22 cellular contexts compared by ENCODE assay signal in genomic region chr4:145231906-145232700, GRCh38. TPM values are rescaled to one million over a fixed set of nuclear protein-coding genes. Genes with fewer than 3 reads are reported as not detected.
A peak's percentile ranks its signal among the peaks of the same experiment; 100 is the strongest.
DNase-seq lines count a peak whose midpoint lies in the region; ATAC-seq, FAIRE-seq and TF ChIP-seq lines count a peak whose summit lies in the region.
"Had no signal": no experiment of that assay in that cellular context is flagged by ENCODE, and none has a peak within 500 bp of the region (broad histone marks: within the 10 kb centered on the region; RNA-seq: fewer than 3 reads in every experiment).

No MANE protein-coding gene starts in this region.

- WGBS in SK-N-SH (ENCODE audit: low lambda C conversion rate), result 22% methylated on average over 8 of the region's 8 CpGs

- DNase-seq in ELR (ENCODE audit: low read depth), result peak; percentile 31
- no peak for DNase-seq in SK-N-SH
- peak; percentile 59 for DNase-seq in endothelial cell of umbilical vein (ENCODE audit: low read depth, low spot score)
- DNase-seq in osteoblast (ENCODE audit: insufficient read length, low spot score, missing footprints), result peak; percentile 88
- DNase-seq in Caco-2, result no peak
- no peak for DNase-seq in stimulated activated CD4-positive, alpha-beta T cell treated with anti-CD3 and anti-CD28 coated beads, Interleukin-15, amount 100 ng/mL, for 24 hours
- DNase-seq in DMS114 treated with DMSO at 0.1 percent for 48 hours (lab: John Stamatoyannopoulos, UW; ENCODE audit: unreplicated experiment), result no peak
- DNase-seq: activated B cell treated with CpG ODN at 0.5 μM for 24 hours; activated CD4-positive, alpha-beta memory T cell treated with anti-CD3 and anti-CD28 coated beads, Interleukin-2, amount 10 ng/mL, durations not matched to agents 7 days and 5 days; activated naive CD4-positive, alpha-beta T cell treated with anti-CD3 and anti-CD28 coated beads for 36 hours; activated T-cell treated with anti-CD3 and anti-CD28 coated beads, Interleukin-2, amount 50 U/mL, for 1 hour; BE2C; GDM1; NCI-H187; NCI-H2227 treated with DMSO at 0.1 percent for 48 hours; occipital lobe; PC-9; thyroid gland had no signal

- dilution Hi-C loops in endothelial cell of umbilical vein (cut with MboI; ENCODE audit: extremely low pct_ligation_motif_present, low sequenced_read_pairs), result loop anchor here (25.0 kb wide), 1 partner anchor 230 kb away; no protein-coding TSS in a partner anchor

- no peak overlapping the region for H3K27ac Mint-ChIP-seq in Caco-2 (ENCODE audit: unreplicated experiment)
- H3K27ac Mint-ChIP-seq: activated B cell treated with CpG ODN at 0.5 μM for 24 hours; activated CD4-positive, alpha-beta memory T cell treated with anti-CD3 and anti-CD28 coated beads, Interleukin-2, amount 10 ng/mL, durations not matched to agents 7 days and 5 days; activated naive CD4-positive, alpha-beta T cell treated with anti-CD3 and anti-CD28 coated beads for 36 hours; stimulated activated memory B cell treated with anti-CD40 and anti-IgM and Interleukin-4, amounts not matched to agents 10 μg/mL and 1 μg/mL and 100 μg/mL, for 72 hours had no signal

- ATAC-seq in GM18498 (IDR thresholded peaks at IDR 0.05; ENCODE audit: unreplicated experiment), result no peak
- ATAC-seq: stimulated activated memory B cell treated with anti-CD40 and anti-IgM and Interleukin-4, amounts not matched to agents 10 μg/mL and 1 μg/mL and 100 μg/mL, for 72 hours had no signal

- no peak for TF ChIP-seq RAD21 in SK-N-SH (IDR thresholded peaks at IDR 0.05; ENCODE audit: low read length)

- H3K27me3 Mint-ChIP-seq in Caco-2 (ENCODE audit: insufficient read depth, unreplicated experiment), result peaks cover 6% of the 10 kb centered on the region
- H3K27me3 Mint-ChIP-seq: stimulated activated memory B cell treated with anti-CD40 and anti-IgM and Interleukin-4, amounts not matched to agents 10 μg/mL and 1 μg/mL and 100 μg/mL, for 72 hours had no signal

- TF ChIP-seq POLR2A in endothelial cell of umbilical vein (IDR thresholded peaks at IDR 0.05; ENCODE audit: low read depth, low read length), result no peak

- no peak for TF ChIP-seq CTCF in SK-N-SH (IDR thresholded peaks at IDR 0.05)
- no peak for TF ChIP-seq CTCF in endothelial cell of umbilical vein (IDR thresholded peaks at IDR 0.05; ENCODE audit: extremely low read depth in 1 of 2, insufficient read depth in 1 of 2, low read depth in 1 of 2, low read length in 2 of 2)
- no peak for TF ChIP-seq CTCF in osteoblast (IDR thresholded peaks at IDR 0.05; ENCODE audit: extremely low read depth, low read depth, low read length)
- TF ChIP-seq CTCF in Caco-2 (IDR thresholded peaks at IDR 0.05; ENCODE audit: insufficient read depth in 1 of 2, low read depth in 1 of 2, low read length in 1 of 2, severe bottlenecking in 1 of 2, unreplicated experiment in 1 of 2), result no peak

- H3K4me3 Mint-ChIP-seq in Caco-2 (ENCODE audit: unreplicated experiment), result no peak overlapping the region
- H3K4me3 Mint-ChIP-seq: activated B cell treated with CpG ODN at 0.5 μM for 24 hours; activated CD4-positive, alpha-beta memory T cell treated with anti-CD3 and anti-CD28 coated beads, Interleukin-2, amount 10 ng/mL, durations not matched to agents 7 days and 5 days; activated naive CD4-positive, alpha-beta T cell treated with anti-CD3 and anti-CD28 coated beads for 36 hours; stimulated activated memory B cell treated with anti-CD40 and anti-IgM and Interleukin-4, amounts not matched to agents 10 μg/mL and 1 μg/mL and 100 μg/mL, for 72 hours had no signal

- no peaks in the 10 kb centered on the region for H3K4me1 Mint-ChIP-seq in Caco-2 (ENCODE audit: low read depth, unreplicated experiment)
- H3K4me1 Mint-ChIP-seq: activated B cell treated with CpG ODN at 0.5 μM for 24 hours; activated CD4-positive, alpha-beta memory T cell treated with anti-CD3 and anti-CD28 coated beads, Interleukin-2, amount 10 ng/mL, durations not matched to agents 7 days and 5 days; stimulated activated memory B cell treated with anti-CD40 and anti-IgM and Interleukin-4, amounts not matched to agents 10 μg/mL and 1 μg/mL and 100 μg/mL, for 72 hours had no signal

- H3K4me3 ChIP-seq in SK-N-SH (ENCODE audit: low read depth in 2 of 2, low read length in 1 of 2) (peak overlapping the region; percentile 12 to 55; a peak in 3 of 4 replicates), endothelial cell of umbilical vein (replicated peaks in 1 of 3; ENCODE audit: insufficient read depth in 1 of 3, low read depth in 1 of 3, low read length in 3 of 3) (no peak overlapping the region), osteoblast (ENCODE audit: insufficient read depth, low read length) (no peak overlapping the region), Caco-2 (ENCODE audit: low read depth, low read length) (no peak overlapping the region)
- H3K4me3 ChIP-seq: HAP-1, PC-9, thyroid gland had no signal

- H3K27ac ChIP-seq in SK-N-SH (ENCODE audit: low read depth in 2 of 2, low read length in 1 of 2) (peak overlapping the region; percentile 72 to 92; a peak in 3 of 4 replicates), endothelial cell of umbilical vein (ENCODE audit: insufficient read depth, low read depth, low read length) (no peak overlapping the region), osteoblast (ENCODE audit: low read depth, low read length) (no peak overlapping the region)
- H3K27ac ChIP-seq: epithelial cell of prostate, PC-9, thyroid gland had no signal

- no peak overlapping the region for H3K9ac ChIP-seq in SK-N-SH
- no peak overlapping the region for H3K9ac ChIP-seq in endothelial cell of umbilical vein (replicated peaks; ENCODE audit: extremely low read depth, insufficient read depth, low read length)

- no peaks in the 10 kb centered on the region for H3K36me3 Mint-ChIP-seq in Caco-2 (ENCODE audit: insufficient read depth, unreplicated experiment)
- H3K36me3 Mint-ChIP-seq: stimulated activated memory B cell treated with anti-CD40 and anti-IgM and Interleukin-4, amounts not matched to agents 10 μg/mL and 1 μg/mL and 100 μg/mL, for 72 hours had no signal

- H3K9me3 ChIP-seq in SK-N-SH (no peaks in the 10 kb centered on the region), endothelial cell of umbilical vein (replicated peaks; ENCODE audit: control insufficient read depth, insufficient read depth, low read length) (no peaks in the 10 kb centered on the region), osteoblast (ENCODE audit: low read depth, low read length) (no peaks in the 10 kb centered on the region), Caco-2 (no peaks in the 10 kb centered on the region)
- H3K9me3 ChIP-seq: BE2C, HAP-1, thyroid gland had no signal

- H3K9me2 ChIP-seq in SK-N-SH, result no peaks in the 10 kb centered on the region

- H3K4me1 ChIP-seq in SK-N-SH (ENCODE audit: control insufficient read depth in 1 of 2, insufficient read depth in 2 of 2, low read depth in 1 of 2, low read length in 1 of 2) (peaks cover 0 to 4% of the 10 kb centered on the region in 2 experiments; a peak in 2 of 4 replicates), endothelial cell of umbilical vein (ENCODE audit: control insufficient read depth, extremely low read depth, insufficient read depth, low read length) (peaks cover 8% of the 10 kb centered on the region), osteoblast (ENCODE audit: insufficient read depth, low read length) (peaks cover 25% of the 10 kb centered on the region), Caco-2 (no peaks in the 10 kb centered on the region)
- H3K4me1 ChIP-seq: BE2C, HAP-1, thyroid gland had no signal

- no TSS peak for BruUV-seq in endothelial cell of umbilical vein (replicated peaks; lab: Mats Ljungman, UMichigan)
- no TSS peak for BruUV-seq in Caco-2 (replicated peaks; lab: Mats Ljungman, UMichigan)

- no peaks in the 10 kb centered on the region for H4K20me1 ChIP-seq in SK-N-SH (ENCODE audit: insufficient read depth)
- no peaks in the 10 kb centered on the region for H4K20me1 ChIP-seq in endothelial cell of umbilical vein (replicated peaks; ENCODE audit: control insufficient read depth, extremely low read depth, insufficient read depth, low read length)
- H4K20me1 ChIP-seq in osteoblast (ENCODE audit: insufficient read depth, low read length), result no peaks in the 10 kb centered on the region

- H3K4me2 ChIP-seq in SK-N-SH (peak overlapping the region; percentile 42; the same call in 1 of the 2 replicates), endothelial cell of umbilical vein (ENCODE audit: insufficient read depth, low read length) (no peak overlapping the region), osteoblast (ENCODE audit: insufficient read depth, low read length) (peak overlapping the region; percentile 57)
- H3K4me2 ChIP-seq: PC-9 had no signal

- H3K36me3 ChIP-seq in SK-N-SH (replicated peaks in 1 of 2; ENCODE audit: control insufficient read depth in 1 of 2, insufficient read depth in 2 of 2, low read length in 1 of 2), result no peaks in the 10 kb centered on the region
- H3K36me3 ChIP-seq in endothelial cell of umbilical vein (ENCODE audit: control insufficient read depth in 2 of 2, extremely low read depth in 1 of 2, insufficient read depth in 2 of 2, low read length in 2 of 2), result no peaks in the 10 kb centered on the region
- H3K36me3 ChIP-seq in osteoblast (ENCODE audit: insufficient read depth, low read length), result no peaks in the 10 kb centered on the region
- H3K36me3 ChIP-seq in Caco-2 (ENCODE audit: control insufficient read depth, insufficient read depth, low read length), result no peaks in the 10 kb centered on the region
- H3K36me3 ChIP-seq: BE2C, HAP-1, thyroid gland had no signal

- peak; percentile 66 for FAIRE-seq in endothelial cell of umbilical vein (lab: Jason Lieb, UNC)

- H2AFZ ChIP-seq in SK-N-SH (ENCODE audit: low read depth) (peak overlapping the region; percentile 80), endothelial cell of umbilical vein (ENCODE audit: low read depth, low read length) (no peak overlapping the region), osteoblast (ENCODE audit: low read length) (no peak overlapping the region)
- H2AFZ ChIP-seq: PC-9 had no signal

- intact Hi-C loops in endothelial cell of umbilical vein (cut with micrococcal nuclease), result no loop called here
- intact Hi-C loops in Caco-2 (cut with micrococcal nuclease; ENCODE audit: unreplicated experiment), result loop anchor here (5.0 kb wide), 1 partner anchor 75 kb away; no protein-coding TSS in a partner anchor

- no peaks in the 10 kb centered on the region for H3K9me1 ChIP-seq in endothelial cell of umbilical vein (replicated peaks; ENCODE audit: control insufficient read depth, extremely low read depth, insufficient read depth, low read length)

- peak in 1 of 2 experiments; percentile 63; a peak in 1 of 4 replicates for TF ChIP-seq EP300 in SK-N-SH (IDR thresholded peaks at IDR 0.05; ENCODE audit: borderline replicate concordance in 1 of 2, low read depth in 1 of 2, low read length in 1 of 2)

- POLR2A ChIA-PET in SK-N-SH (lab: Yijun Ruan, JAX), result interaction anchor here (0.7 kb wide), 1 partner anchor 301 kb away, joined by 3 read pairs; no protein-coding TSS in a partner anchor
- POLR2A ChIA-PET in endothelial cell of umbilical vein (lab: Charles Lee), result no interaction called here
- POLR2A ChIA-PET in Caco-2 (lab: Charles Lee), result no interaction called here

- no peaks in the 10 kb centered on the region for H3K9me3 Mint-ChIP-seq in Caco-2 (ENCODE audit: unreplicated experiment)
- H3K9me3 Mint-ChIP-seq: activated B cell treated with CpG ODN at 0.5 μM for 24 hours; activated CD4-positive, alpha-beta memory T cell treated with anti-CD3 and anti-CD28 coated beads, Interleukin-2, amount 10 ng/mL, durations not matched to agents 7 days and 5 days; activated naive CD4-positive, alpha-beta T cell treated with anti-CD3 and anti-CD28 coated beads for 36 hours; stimulated activated memory B cell treated with anti-CD40 and anti-IgM and Interleukin-4, amounts not matched to agents 10 μg/mL and 1 μg/mL and 100 μg/mL, for 72 hours had no signal

- CTCF ChIA-PET in SK-N-SH (lab: Yijun Ruan, JAX), result interaction anchor here (1.0 to 1.9 kb wide), 2 partner anchors 17 to 377 kb away, joined by 3 to 8 read pairs; no protein-coding TSS in a partner anchor
- CTCF ChIA-PET in endothelial cell of umbilical vein (lab: Charles Lee), result interaction anchor here (1.1 to 7.8 kb wide), 6 partner anchors 10 to 385 kb away, joined by 3 to 138 read pairs (median 7); no protein-coding TSS in a partner anchor
- CTCF ChIA-PET in Caco-2 (lab: Charles Lee), result no interaction called here

- H3K79me2 ChIP-seq in SK-N-SH (ENCODE audit: insufficient read depth) (no peaks in the 10 kb centered on the region), endothelial cell of umbilical vein (ENCODE audit: control insufficient read depth, insufficient read depth, low read length) (no peaks in the 10 kb centered on the region), osteoblast (ENCODE audit: insufficient read depth, low read length) (no peaks in the 10 kb centered on the region)

- peaks cover 15% of the 10 kb centered on the region for H3F3A ChIP-seq in SK-N-SH (replicated peaks; ENCODE audit: insufficient read depth)

- H3K27me3 ChIP-seq in SK-N-SH (ENCODE audit: insufficient read depth), result no peaks in the 10 kb centered on the region
- H3K27me3 ChIP-seq in endothelial cell of umbilical vein (ENCODE audit: control insufficient read depth in 2 of 2, insufficient read depth in 2 of 2, low read length in 2 of 2), result peaks cover 2 to 3% of the 10 kb centered on the region in 2 experiments
- no peaks in the 10 kb centered on the region for H3K27me3 ChIP-seq in osteoblast (ENCODE audit: insufficient read depth, low read length)
- no peaks in the 10 kb centered on the region for H3K27me3 ChIP-seq in Caco-2 (replicated peaks; ENCODE audit: control insufficient read depth, insufficient read depth, low read length)
- H3K27me3 ChIP-seq: BE2C, thyroid gland had no signal

RNA-seq across cellular contexts. Expression of gene OTUD4, which starts 51.7 kb away (rescaled TPM):
- polyA plus RNA-seq in SK-N-SH (2012; rRNA removed), result 8.5 and 11.6 TPM in 2 replicates
- polyA plus RNA-seq in SK-N-SH (2012; cell fraction: cytosol; rRNA removed), result 12.0 and 13.9 TPM in 2 replicates
- 8.4 and 16.6 TPM in 2 replicates for polyA plus RNA-seq in SK-N-SH (2012; cell fraction: nucleus; rRNA removed)
- 39.5 and 40.9 TPM in 2 replicates for total RNA-seq in endothelial cell of umbilical vein
- 12.4 and 12.6 TPM in 2 replicates for polyA plus RNA-seq in endothelial cell of umbilical vein
- 10.7 and 11.8 TPM in 2 replicates for polyA plus RNA-seq in endothelial cell of umbilical vein (2011; cell fraction: cytosol; rRNA removed)
- polyA plus RNA-seq in endothelial cell of umbilical vein (2011; cell fraction: nucleus; rRNA removed), result 31.8 and 35.9 TPM in 2 replicates
- polyA plus RNA-seq in endothelial cell of umbilical vein (2012), result 15.1 and 21.9 TPM in 2 replicates
- polyA minus RNA-seq in endothelial cell of umbilical vein, result 36.4 and 36.9 TPM in 2 replicates
- polyA minus RNA-seq in endothelial cell of umbilical vein (2011; cell fraction: cytosol; rRNA and poly(A)+ RNA removed), result 13.3 TPM
- polyA minus RNA-seq in endothelial cell of umbilical vein (2011; cell fraction: nucleus; rRNA and poly(A)+ RNA removed), result 44.9 and 70.4 TPM in 2 replicates
- 22.8 and 30.6 TPM in 2 replicates for total RNA-seq in osteoblast
- total RNA-seq in Caco-2 (2022), result 32.8 and 34.5 TPM in 2 replicates

Comparison
In these comparisons a context has a peak if more than half of its experiments do, and no peak if none do; other contexts are left out.
1. DNase-seq: peak in ELR (single experiment), endothelial cell of umbilical vein (single experiment) and osteoblast (single experiment); none in SK-N-SH (single experiment), Caco-2 (0 of 2), stimulated activated CD4-positive, alpha-beta T cell treated with anti-CD3 and anti-CD28 coated beads, Interleukin-15, amount 100 ng/mL, for 24 hours (single experiment) and DMS114 treated with DMSO at 0.1 percent for 48 hours (single experiment).
2. H3K27ac ChIP-seq: peak in SK-N-SH (2 of 2); none in endothelial cell of umbilical vein (single experiment) and osteoblast (single experiment).
3. H3K4me3 ChIP-seq: peak in SK-N-SH (2 of 2); none in endothelial cell of umbilical vein (0 of 3), osteoblast (single experiment) and Caco-2 (single experiment).